27 cellular contexts compared by ENCODE assay signal in the genomic region with DNA sequence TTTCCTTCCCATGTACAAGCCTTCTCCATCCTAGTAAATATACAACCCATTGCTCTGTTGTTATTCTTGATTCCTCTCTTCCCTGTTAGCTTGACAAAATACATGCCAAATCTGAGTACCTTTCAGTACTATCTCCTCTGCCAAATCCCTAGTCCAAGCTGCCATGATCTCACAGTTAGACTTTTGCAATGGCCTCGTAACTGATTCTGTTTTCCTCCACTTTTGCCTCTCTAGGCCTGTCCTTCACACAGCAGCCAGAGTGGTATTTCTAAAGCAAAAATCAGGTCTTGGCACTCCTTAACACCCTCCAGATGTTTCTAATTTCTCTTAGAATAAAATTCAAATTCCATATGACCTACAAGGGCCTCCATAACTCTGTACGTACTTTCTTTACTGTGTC.
A peak's percentile ranks its signal among the peaks of the same experiment; 100 is the strongest.
DNase-seq lines count a peak whose midpoint lies in the region; ATAC-seq and TF ChIP-seq lines count a peak whose summit lies in the region.
"Had no signal": no experiment of that assay in that cellular context is flagged by ENCODE, and none has a peak within 500 bp of the region (broad histone marks: within the 10 kb centered on the region; RNA-seq: fewer than 3 reads in every experiment).

No MANE protein-coding gene starts in this region.

- H3K4me3 Mint-ChIP-seq in activated naive CD8-positive, alpha-beta T cell treated with anti-CD3 and anti-CD28 coated beads for 36 hours, result no peak overlapping the region
- H3K4me3 Mint-ChIP-seq: CD4-positive, alpha-beta T cell had no signal

- H3K4me3 ChIP-seq in fibroblast of the aortic adventitia (ENCODE audit: low read depth, low read length), result no peak overlapping the region
- H3K4me3 ChIP-seq in mesodermal cell (ENCODE audit: extremely low read depth, insufficient read depth, low read length, poor library complexity, severe bottlenecking), result no peak overlapping the region
- H3K4me3 ChIP-seq: BLaER1 treated with 17β-estradiol and CSF1 and Interleukin-3, amounts not matched to agents 10 nM and 100 nM; GM23248; MG63; SJSA1 had no signal

- H3K27ac Mint-ChIP-seq in activated naive CD8-positive, alpha-beta T cell treated with anti-CD3 and anti-CD28 coated beads for 36 hours, result no peak overlapping the region
- H3K27ac Mint-ChIP-seq: CD4-positive, alpha-beta T cell had no signal

- intact Hi-C loops in Right ventricle myocardium superior (cut with DNase I) (loop anchor here (10.0 kb wide), 2 partner anchors 46 to 226 kb away; a partner anchor contains a TSS), left cardiac atrium (cut with DNase I) (loop anchor here in 1 of 2 donors (10.0 kb wide), 1 partner anchor 46 kb away; no protein-coding TSS in a partner anchor)

- peaks cover 9% of the 10 kb centered on the region for H3K36me3 Mint-ChIP-seq in activated naive CD8-positive, alpha-beta T cell treated with anti-CD3 and anti-CD28 coated beads for 36 hours

- peaks cover 71% of the 10 kb centered on the region for H3K36me3 ChIP-seq in mesodermal cell (ENCODE audit: control insufficient read depth, insufficient read depth, low read length)

- ATAC-seq in Right ventricle myocardium superior (ENCODE audit: poor library complexity), result peak; percentile 39
- ATAC-seq in left cardiac atrium, result no peak
- ATAC-seq: PC-3 had no signal

- H3K27ac ChIP-seq in VCaP (peak overlapping the region; percentile 50), mesodermal cell (ENCODE audit: low read depth, low read length, severe bottlenecking) (peak overlapping the region; percentile 32)
- H3K27ac ChIP-seq: BLaER1 treated with 17β-estradiol and CSF1 and Interleukin-3, amounts not matched to agents 10 nM and 100 nM; GM23248; SJSA1 had no signal

- no peaks in the 10 kb centered on the region for H3K4me1 Mint-ChIP-seq in activated naive CD8-positive, alpha-beta T cell treated with anti-CD3 and anti-CD28 coated beads for 36 hours

- DNase-seq in Right ventricle myocardium superior (no peak), left cardiac atrium (no peak), fibroblast of the aortic adventitia (ENCODE audit: low read depth) (peak; percentile 43), retina (no peak), foreskin melanocyte (no peak)
- no peak for DNase-seq in activated naive CD8-positive, alpha-beta T cell treated with anti-CD3 and anti-CD28 coated beads for 36 hours
- DNase-seq: AML-193; CD4-positive, alpha-beta T cell; COR-L47; DMS53; GM23248; H7; IMR-90; KG1; MG63; NCI-H1105 treated with DMSO at 0.1 percent for 48 hours; NCI-H146; NCI-H2029; NCI-H446; NCI-H524 treated with DMSO at 0.1 percent for 48 hours; NCI-H82; NK-92 treated with Interleukin-12 subunit alpha and Interleukin-12 subunit beta, amount 100 ng/mL, for 24 hours; PC-3 had no signal

- 100% methylated on average over 2 of the region's 2 CpGs for WGBS in mesodermal cell (ENCODE audit: insufficient coverage in 2 of 2), 2 experiments

- peaks cover 2% of the 10 kb centered on the region for H3K9me3 Mint-ChIP-seq in activated naive CD8-positive, alpha-beta T cell treated with anti-CD3 and anti-CD28 coated beads for 36 hours
- H3K9me3 Mint-ChIP-seq: CD4-positive, alpha-beta T cell had no signal

- H3K4me1 ChIP-seq in mesodermal cell (ENCODE audit: control insufficient read depth, insufficient read depth, low read length, poor library complexity, severe bottlenecking), result no peaks in the 10 kb centered on the region
- H3K4me1 ChIP-seq: SJSA1 had no signal

- TF ChIP-seq CTCF in VCaP (conservative IDR thresholded peaks at IDR 0.05) (no peak), fibroblast of the aortic adventitia (IDR thresholded peaks at IDR 0.05; ENCODE audit: insufficient read depth, low read length) (no peak)

- H3K9me3 ChIP-seq in mesodermal cell (ENCODE audit: control insufficient read depth, low read length), result no peaks in the 10 kb centered on the region
- H3K9me3 ChIP-seq: SJSA1 had no signal

- no peaks in the 10 kb centered on the region for H3K27me3 Mint-ChIP-seq in activated naive CD8-positive, alpha-beta T cell treated with anti-CD3 and anti-CD28 coated beads for 36 hours
- H3K27me3 Mint-ChIP-seq: CD4-positive, alpha-beta T cell had no signal
